Comparison of ENCODE assay signal across 15 cellular contexts in genomic region chr15:28957606-28958498, GRCh38.
A peak's percentile ranks its signal among the peaks of the same experiment; 100 is the strongest.
DNase-seq lines count a peak whose midpoint lies in the region; TF ChIP-seq lines count a peak whose summit lies in the region.
"Had no signal": no experiment of that assay in that cellular context is flagged by ENCODE, and none has a peak within 500 bp of the region (broad histone marks: within the 10 kb centered on the region; RNA-seq: fewer than 3 reads in every experiment).

No MANE protein-coding gene starts in this region.

- peaks cover 29% of the 10 kb centered on the region for H3K36me3 Mint-ChIP-seq in nephron progenitor cell (ENCODE audit: low read depth)

- H3K27me3 ChIP-seq in SU-DHL-6 (ENCODE audit: low read length) (no peaks in the 10 kb centered on the region), mesenchymal stem cell (ENCODE audit: control insufficient read depth in 1 of 2, insufficient read depth in 1 of 2, low read length in 2 of 2) (peaks cover 8 to 10% of the 10 kb centered on the region in 2 experiments), sigmoid colon (peaks cover 0 to 14% (median 0%) of the 10 kb centered on the region in 3 donors)

- no peaks in the 10 kb centered on the region for H3F3A ChIP-seq in SU-DHL-6 (ENCODE audit: insufficient read depth)

- peak; percentile 43 for DNase-seq in activated CD8-positive, alpha-beta memory T cell treated with anti-CD3 and anti-CD28 coated beads, Interleukin-2, amount 50 U/mL, for 48 hours
- DNase-seq in activated CD8-positive, alpha-beta memory T cell treated with anti-CD3 and anti-CD28 coated beads, Interleukin-2, amount 50 U/mL, for 4 hours = no peak
- DNase-seq in mesenchymal stem cell = no peak
- peak; percentile 47 for DNase-seq in sigmoid colon
- no peak for DNase-seq in NCI-H1436 treated with DMSO at 0.1 percent for 48 hours (lab: John Stamatoyannopoulos, UW)
- DNase-seq in anterior cingulate cortex (lab: John Stamatoyannopoulos, UW) = no peak
- DNase-seq in nephron progenitor cell = no peak
- DNase-seq: DMS53; NCI-H2107; NCI-H345; NCI-H526 treated with DMSO at 0.1 percent for 48 hours; NK-92 treated with Interleukin-12 subunit alpha and Interleukin-12 subunit beta, amount 100 ng/mL, for 24 hours had no signal

- H4K20me1 ChIP-seq in SU-DHL-6 (ENCODE audit: low read depth, low read length) = no peaks in the 10 kb centered on the region

- no peaks in the 10 kb centered on the region for H3K9me3 Mint-ChIP-seq in nephron progenitor cell

- WGBS in mesenchymal stem cell = 97% methylated on average over 18 of the region's 18 CpGs
- 87 to 90% methylated on average over 18 of the region's 18 CpGs for WGBS in sigmoid colon, 2 donors

- no peak overlapping the region for H3K9ac ChIP-seq in SU-DHL-6 (ENCODE audit: low read length)
- no peak overlapping the region for H3K9ac ChIP-seq in mesenchymal stem cell (ENCODE audit: low read length)

- H3K4ac ChIP-seq in mesenchymal stem cell (ENCODE audit: low read depth in 1 of 2, low read length in 2 of 2) = peak overlapping the region; percentile 37 to 81

- H3K27ac ChIP-seq in SU-DHL-6 (ENCODE audit: low read depth, low read length) (no peak overlapping the region), mesenchymal stem cell (ENCODE audit: low read length, poor library complexity, severe bottlenecking) (no peak overlapping the region), sigmoid colon (no peak overlapping the region)
- H3K27ac ChIP-seq: C4-2B had no signal

- no peaks in the 10 kb centered on the region for H3K9me2 ChIP-seq in SU-DHL-6 (replicated peaks; ENCODE audit: insufficient read depth, low read length)

- H2BK5ac ChIP-seq in mesenchymal stem cell (ENCODE audit: low read depth, low read length, poor library complexity, severe bottlenecking) = no peak overlapping the region

- peak overlapping the region; percentile 29 to 49 for H2BK12ac ChIP-seq in mesenchymal stem cell (ENCODE audit: low read length in 2 of 2)

- no peak overlapping the region for H3K4me3 Mint-ChIP-seq in nephron progenitor cell

- no peak overlapping the region for H3K27ac Mint-ChIP-seq in nephron progenitor cell

- no peaks in the 10 kb centered on the region for H3K79me2 ChIP-seq in SU-DHL-6 (ENCODE audit: insufficient read depth, low read length)

- H3K4me2 ChIP-seq in SU-DHL-6 (ENCODE audit: low read depth, low read length, poor library complexity, severe bottlenecking) (no peak overlapping the region), mesenchymal stem cell (ENCODE audit: low read length, poor library complexity, severe bottlenecking) (no peak overlapping the region)

- H4K91ac ChIP-seq in mesenchymal stem cell (ENCODE audit: low read length) = peak overlapping the region; percentile 76

- H2BK120ac ChIP-seq in mesenchymal stem cell (ENCODE audit: low read depth, low read length) = peak overlapping the region; percentile 1

- TF ChIP-seq CTCF in SU-DHL-6 (IDR thresholded peaks at IDR 0.05; ENCODE audit: insufficient read depth, low read length, poor library complexity, severe bottlenecking) (no peak), sigmoid colon (IDR thresholded peaks at IDR 0.05) (no peak), nephron progenitor cell (IDR thresholded peaks at IDR 0.05) (no peak)

- H3K79me1 ChIP-seq in mesenchymal stem cell (replicated peaks; ENCODE audit: low read length, poor library complexity, severe bottlenecking) = peaks cover 5% of the 10 kb centered on the region

- no peak for TF ChIP-seq POLR2A in sigmoid colon (IDR thresholded peaks at IDR 0.05)

- H3K14ac ChIP-seq in mesenchymal stem cell (ENCODE audit: low read length in 2 of 2) = peak overlapping the region in 1 of 2 experiments; percentile 19

- peak overlapping the region; percentile 45 for H4K8ac ChIP-seq in mesenchymal stem cell (ENCODE audit: low read length)

- H3K23ac ChIP-seq in mesenchymal stem cell (ENCODE audit: low read length in 2 of 2) = peak overlapping the region in 1 of 2 experiments; percentile 48

- peaks cover 69% of the 10 kb centered on the region for H3K4me1 Mint-ChIP-seq in nephron progenitor cell

- H3K18ac ChIP-seq in mesenchymal stem cell (ENCODE audit: low read depth in 1 of 2, low read length in 2 of 2) = peak overlapping the region; percentile 17 to 41

- H3K27me3 Mint-ChIP-seq in nephron progenitor cell (ENCODE audit: low read depth, poor library complexity) = no peaks in the 10 kb centered on the region

- no peak for TF ChIP-seq EP300 in sigmoid colon (IDR thresholded peaks at IDR 0.05)

- H3K9me3 ChIP-seq in SU-DHL-6 (ENCODE audit: insufficient read depth, low read length) = no peaks in the 10 kb centered on the region
- H3K9me3 ChIP-seq in mesenchymal stem cell (ENCODE audit: control insufficient read depth, low read length) = no peaks in the 10 kb centered on the region
- no peaks in the 10 kb centered on the region for H3K9me3 ChIP-seq in sigmoid colon
- H3K9me3 ChIP-seq: HAP-1 had no signal

- H2BK15ac ChIP-seq in mesenchymal stem cell (ENCODE audit: low read depth, poor library complexity, severe bottlenecking) = peak overlapping the region; percentile 64

- H3K4me3 ChIP-seq in SU-DHL-6 (ENCODE audit: insufficient read depth, low read length, poor library complexity, severe bottlenecking) (no peak overlapping the region), mesenchymal stem cell (ENCODE audit: insufficient read depth in 1 of 2, low read depth in 1 of 2, low read length in 2 of 2) (no peak overlapping the region), sigmoid colon (no peak overlapping the region)
- H3K4me3 ChIP-seq: HAP-1 had no signal

- peak overlapping the region; percentile 41 for H2AFZ ChIP-seq in SU-DHL-6 (ENCODE audit: low read depth, low read length, severe bottlenecking)
- no peak overlapping the region for H2AFZ ChIP-seq in mesenchymal stem cell (ENCODE audit: low read depth, low read length)

- H2AK5ac ChIP-seq in mesenchymal stem cell (ENCODE audit: low read length, severe bottlenecking) = no peak overlapping the region

- intact Hi-C loops in sigmoid colon (cut with DNase I) = no loop called here

- H3K4me1 ChIP-seq in mesenchymal stem cell (ENCODE audit: control insufficient read depth, insufficient read depth, low read depth, low read length) = peaks cover 16% of the 10 kb centered on the region
- H3K4me1 ChIP-seq in sigmoid colon = no peaks in the 10 kb centered on the region

- H3K36me3 ChIP-seq in SU-DHL-6 (ENCODE audit: low read length) (no peaks in the 10 kb centered on the region), mesenchymal stem cell (ENCODE audit: control insufficient read depth in 1 of 2, insufficient read depth in 2 of 2, low read depth in 1 of 2, low read length in 2 of 2) (no peaks in the 10 kb centered on the region), sigmoid colon (no peaks in the 10 kb centered on the region)
- H3K36me3 ChIP-seq: HAP-1 had no signal

Comparison
In these comparisons a context has a peak if more than half of its experiments do, and no peak if none do; other contexts are left out.
1. DNase-seq: peak in activated CD8-positive, alpha-beta memory T cell treated with anti-CD3 and anti-CD28 coated beads, Interleukin-2, amount 50 U/mL, for 48 hours (single experiment) and sigmoid colon (single experiment); none in activated CD8-positive, alpha-beta memory T cell treated with anti-CD3 and anti-CD28 coated beads, Interleukin-2, amount 50 U/mL, for 4 hours (single experiment), mesenchymal stem cell (single experiment), NCI-H1436 treated with DMSO at 0.1 percent for 48 hours (single experiment), anterior cingulate cortex (0 of 58) and nephron progenitor cell (single experiment).